Comparison of ENCODE assay signal across 1 cellular context in the genomic region with DNA sequence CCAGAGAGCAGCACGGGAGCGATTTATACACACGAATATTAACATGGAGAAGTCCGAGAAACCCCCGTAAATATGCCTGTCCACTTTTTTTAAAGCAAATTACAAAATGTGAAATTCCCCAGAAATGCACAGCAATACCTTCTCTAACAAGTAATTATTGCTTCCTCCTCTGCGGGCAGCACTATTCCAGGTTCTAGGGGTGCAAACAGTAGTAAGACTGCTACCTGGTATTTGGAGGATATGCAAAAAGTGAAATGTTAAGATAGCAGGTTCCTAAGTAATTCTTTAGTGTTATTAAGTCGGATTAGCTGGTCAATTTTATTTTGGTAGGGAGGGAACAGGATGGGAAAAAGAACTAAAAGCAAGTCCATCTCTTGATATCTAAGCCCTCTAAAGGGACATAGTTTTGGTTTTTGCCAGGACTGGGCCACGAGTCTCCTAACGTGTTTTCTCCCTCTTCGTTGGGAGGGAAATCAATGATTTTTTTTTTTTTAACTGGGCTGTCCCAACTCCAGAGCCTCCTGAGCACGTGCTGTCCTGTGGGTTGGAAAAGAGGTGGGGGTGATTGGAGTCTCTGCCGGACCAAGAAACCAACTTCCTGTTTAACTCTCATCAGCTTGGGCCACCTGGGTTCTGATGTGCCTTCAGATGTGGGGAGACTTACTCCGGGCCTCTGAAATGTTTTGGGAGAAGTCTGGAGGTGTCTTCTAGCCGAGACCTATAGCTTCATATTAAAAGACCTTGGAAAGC.
A peak's percentile ranks its signal among the peaks of the same experiment; 100 is the strongest.
TF ChIP-seq lines count a peak whose summit lies in the region.

No MANE protein-coding gene starts in this region.

TF ChIP-seq in HepG2, 621 proteins besides CTCF, POLR2A, EP300 and RAD21 (continued from another document and continues in another):
- TF ChIP-seq, protein P1, sequence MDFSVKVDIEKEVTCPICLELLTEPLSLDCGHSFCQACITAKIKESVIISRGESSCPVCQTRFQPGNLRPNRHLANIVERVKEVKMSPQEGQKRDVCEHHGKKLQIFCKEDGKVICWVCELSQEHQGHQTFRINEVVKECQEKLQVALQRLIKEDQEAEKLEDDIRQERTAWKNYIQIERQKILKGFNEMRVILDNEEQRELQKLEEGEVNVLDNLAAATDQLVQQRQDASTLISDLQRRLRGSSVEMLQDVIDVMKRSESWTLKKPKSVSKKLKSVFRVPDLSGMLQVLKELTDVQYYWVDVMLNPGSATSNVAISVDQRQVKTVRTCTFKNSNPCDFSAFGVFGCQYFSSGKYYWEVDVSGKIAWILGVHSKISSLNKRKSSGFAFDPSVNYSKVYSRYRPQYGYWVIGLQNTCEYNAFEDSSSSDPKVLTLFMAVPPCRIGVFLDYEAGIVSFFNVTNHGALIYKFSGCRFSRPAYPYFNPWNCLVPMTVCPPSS (IDR thresholded peaks at IDR 0.05): no peak
- TF ChIP-seq DMTF1 (CRISPR knock-in tag; IDR thresholded peaks at IDR 0.05) (no peak), PCBP1 (IDR thresholded peaks at IDR 0.05; ENCODE audit: borderline replicate concordance, low read depth, low read length) (no peak), KDM6A (CRISPR knock-in tag; IDR thresholded peaks at IDR 0.05; ENCODE audit: low read depth) (no peak), ZFX (CRISPR knock-in tag; IDR thresholded peaks at IDR 0.05; ENCODE audit: low read depth) (peak; percentile 49), ZSCAN21 (CRISPR knock-in tag; IDR thresholded peaks at IDR 0.05; ENCODE audit: borderline replicate concordance) (no peak), NRL (CRISPR knock-in tag; IDR thresholded peaks at IDR 0.05; ENCODE audit: borderline replicate concordance) (no peak; the same call in 1 of the 2 replicates), HMGA1 (CRISPR knock-in tag; conservative IDR thresholded peaks at IDR 0.05) (no peak), ATM (IDR thresholded peaks at IDR 0.05; ENCODE audit: borderline replicate concordance) (no peak), ZNF503 (CRISPR knock-in tag; IDR thresholded peaks at IDR 0.05) (peak; percentile 31), ZNF572 (CRISPR knock-in tag; IDR thresholded peaks at IDR 0.05) (no peak), ZNF703 (CRISPR knock-in tag; IDR thresholded peaks at IDR 0.05; ENCODE audit: borderline replicate concordance) (0 out of 2 replicates have a peak, but pooled peaks have one; percentile 8), ZNF382 (CRISPR knock-in tag; IDR thresholded peaks at IDR 0.05; ENCODE audit: borderline replicate concordance) (no peak), ETV5 (CRISPR knock-in tag; IDR thresholded peaks at IDR 0.05; ENCODE audit: borderline replicate concordance) (peak; percentile 75; the same call in 1 of the 2 replicates), ZNF143 (CRISPR knock-in tag; IDR thresholded peaks at IDR 0.05) (no peak; the same call in 1 of the 2 replicates), ZNF337 (CRISPR knock-in tag; IDR thresholded peaks at IDR 0.05; ENCODE audit: borderline replicate concordance, low read depth) (no peak), ZBTB44 (CRISPR knock-in tag; IDR thresholded peaks at IDR 0.05) (no peak), SALL2 (CRISPR knock-in tag; IDR thresholded peaks at IDR 0.05) (0 out of 2 replicates have a peak, but pooled peaks have one; percentile 57), ZMYM4 (CRISPR knock-in tag; IDR thresholded peaks at IDR 0.05) (peak; percentile 58), FOXK2 (IDR thresholded peaks at IDR 0.05) (no peak), CC2D1A (CRISPR knock-in tag; IDR thresholded peaks at IDR 0.05) (no peak), SUZ12 (IDR thresholded peaks at IDR 0.05; ENCODE audit: low read depth, low read length) (no peak), ATF4 (CRISPR knock-in tag; IDR thresholded peaks at IDR 0.05) (peak in 1 of 2 experiments; percentile 56; a peak in 1 of 4 replicates), PAWR (CRISPR knock-in tag; IDR thresholded peaks at IDR 0.05; ENCODE audit: borderline replicate concordance) (no peak), ZBED4 (CRISPR knock-in tag; IDR thresholded peaks at IDR 0.05; ENCODE audit: borderline replicate concordance) (peak; percentile 86; the same call in 1 of the 2 replicates), STAG1 (CRISPR knock-in tag; IDR thresholded peaks at IDR 0.05) (peak; percentile 13; the same call in 1 of the 2 replicates), NAIF1 (CRISPR knock-in tag; IDR thresholded peaks at IDR 0.05; ENCODE audit: borderline replicate concordance) (no peak), ZNF605 (CRISPR knock-in tag; IDR thresholded peaks at IDR 0.05) (no peak), ZFP62 (CRISPR knock-in tag; IDR thresholded peaks at IDR 0.05) (no peak), ZNF563 (CRISPR knock-in tag; IDR thresholded peaks at IDR 0.05) (no peak), MIXL1 (CRISPR knock-in tag; IDR thresholded peaks at IDR 0.05) (peak; percentile 69; the same call in 1 of the 2 replicates), EEA1 (CRISPR knock-in tag; IDR thresholded peaks at IDR 0.05; ENCODE audit: borderline replicate concordance) (no peak), ZFP36L1 (CRISPR knock-in tag; IDR thresholded peaks at IDR 0.05) (no peak), FLYWCH1 (CRISPR knock-in tag; IDR thresholded peaks at IDR 0.05) (no peak), ZNF432 (CRISPR knock-in tag; IDR thresholded peaks at IDR 0.05; ENCODE audit: borderline replicate concordance) (no peak), ZNF383 (CRISPR knock-in tag; IDR thresholded peaks at IDR 0.05; ENCODE audit: borderline replicate concordance) (no peak)
- TF ChIP-seq, protein P2, sequence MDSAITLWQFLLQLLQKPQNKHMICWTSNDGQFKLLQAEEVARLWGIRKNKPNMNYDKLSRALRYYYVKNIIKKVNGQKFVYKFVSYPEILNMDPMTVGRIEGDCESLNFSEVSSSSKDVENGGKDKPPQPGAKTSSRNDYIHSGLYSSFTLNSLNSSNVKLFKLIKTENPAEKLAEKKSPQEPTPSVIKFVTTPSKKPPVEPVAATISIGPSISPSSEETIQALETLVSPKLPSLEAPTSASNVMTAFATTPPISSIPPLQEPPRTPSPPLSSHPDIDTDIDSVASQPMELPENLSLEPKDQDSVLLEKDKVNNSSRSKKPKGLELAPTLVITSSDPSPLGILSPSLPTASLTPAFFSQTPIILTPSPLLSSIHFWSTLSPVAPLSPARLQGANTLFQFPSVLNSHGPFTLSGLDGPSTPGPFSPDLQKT (CRISPR knock-in tag; IDR thresholded peaks at IDR 0.05; ENCODE audit: borderline replicate concordance): no peak
- TF ChIP-seq, protein P3, sequence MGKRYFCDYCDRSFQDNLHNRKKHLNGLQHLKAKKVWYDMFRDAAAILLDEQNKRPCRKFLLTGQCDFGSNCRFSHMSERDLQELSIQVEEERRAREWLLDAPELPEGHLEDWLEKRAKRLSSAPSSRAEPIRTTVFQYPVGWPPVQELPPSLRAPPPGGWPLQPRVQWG (CRISPR knock-in tag; IDR thresholded peaks at IDR 0.05; ENCODE audit: borderline replicate concordance, low read depth): no peak
- TF ChIP-seq, protein P4, sequence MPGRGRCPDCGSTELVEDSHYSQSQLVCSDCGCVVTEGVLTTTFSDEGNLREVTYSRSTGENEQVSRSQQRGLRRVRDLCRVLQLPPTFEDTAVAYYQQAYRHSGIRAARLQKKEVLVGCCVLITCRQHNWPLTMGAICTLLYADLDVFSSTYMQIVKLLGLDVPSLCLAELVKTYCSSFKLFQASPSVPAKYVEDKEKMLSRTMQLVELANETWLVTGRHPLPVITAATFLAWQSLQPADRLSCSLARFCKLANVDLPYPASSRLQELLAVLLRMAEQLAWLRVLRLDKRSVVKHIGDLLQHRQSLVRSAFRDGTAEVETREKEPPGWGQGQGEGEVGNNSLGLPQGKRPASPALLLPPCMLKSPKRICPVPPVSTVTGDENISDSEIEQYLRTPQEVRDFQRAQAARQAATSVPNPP (CRISPR knock-in tag; IDR thresholded peaks at IDR 0.05): no peak
- TF ChIP-seq, protein P5, sequence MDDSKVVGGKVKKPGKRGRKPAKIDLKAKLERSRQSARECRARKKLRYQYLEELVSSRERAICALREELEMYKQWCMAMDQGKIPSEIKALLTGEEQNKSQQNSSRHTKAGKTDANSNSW (CRISPR knock-in tag; IDR thresholded peaks at IDR 0.05; ENCODE audit: borderline replicate concordance): no peak
- TF ChIP-seq, protein P6, sequence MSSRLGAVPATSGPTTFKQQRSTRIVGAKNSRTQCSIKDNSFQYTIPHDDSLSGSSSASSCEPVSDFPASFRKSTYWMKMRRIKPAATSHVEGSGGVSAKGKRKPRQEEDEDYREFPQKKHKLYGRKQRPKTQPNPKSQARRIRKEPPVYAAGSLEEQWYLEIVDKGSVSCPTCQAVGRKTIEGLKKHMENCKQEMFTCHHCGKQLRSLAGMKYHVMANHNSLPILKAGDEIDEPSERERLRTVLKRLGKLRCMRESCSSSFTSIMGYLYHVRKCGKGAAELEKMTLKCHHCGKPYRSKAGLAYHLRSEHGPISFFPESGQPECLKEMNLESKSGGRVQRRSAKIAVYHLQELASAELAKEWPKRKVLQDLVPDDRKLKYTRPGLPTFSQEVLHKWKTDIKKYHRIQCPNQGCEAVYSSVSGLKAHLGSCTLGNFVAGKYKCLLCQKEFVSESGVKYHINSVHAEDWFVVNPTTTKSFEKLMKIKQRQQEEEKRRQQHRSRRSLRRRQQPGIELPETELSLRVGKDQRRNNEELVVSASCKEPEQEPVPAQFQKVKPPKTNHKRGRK (CRISPR knock-in tag; IDR thresholded peaks at IDR 0.05): no peak
- TF ChIP-seq, protein P7, sequence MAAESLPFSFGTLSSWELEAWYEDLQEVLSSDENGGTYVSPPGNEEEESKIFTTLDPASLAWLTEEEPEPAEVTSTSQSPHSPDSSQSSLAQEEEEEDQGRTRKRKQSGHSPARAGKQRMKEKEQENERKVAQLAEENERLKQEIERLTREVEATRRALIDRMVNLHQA (CRISPR knock-in tag; IDR thresholded peaks at IDR 0.05): no peak
